ENCODE assay signal across 8 cellular contexts in the genomic region with DNA sequence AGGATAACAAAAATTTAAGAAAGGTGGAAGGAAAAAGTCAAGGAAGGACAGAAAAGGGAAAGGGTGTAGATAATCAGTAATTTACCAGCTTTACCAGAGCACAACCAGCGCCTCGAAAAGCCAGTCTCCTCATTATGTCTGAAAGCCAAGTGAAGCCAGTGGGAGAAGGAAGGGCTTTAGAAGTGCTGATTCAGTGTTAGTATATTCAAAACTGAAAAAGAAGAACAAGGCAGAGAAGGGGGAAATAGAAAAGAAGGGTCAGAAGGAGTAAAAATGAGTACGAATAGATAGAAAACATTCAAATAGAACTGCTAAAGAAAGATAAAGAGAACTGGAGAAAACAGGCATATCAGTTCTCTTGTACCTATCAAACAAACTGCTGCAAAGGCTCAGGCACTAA. TPM values are rescaled to one million over a fixed set of nuclear protein-coding genes. Genes with fewer than 3 reads are reported as not detected.
DNase-seq lines count a peak whose midpoint lies in the region; TF ChIP-seq lines count a peak whose summit lies in the region.
"Had no signal": no experiment of that assay in that cellular context is flagged by ENCODE, and none has a peak within 500 bp of the region (broad histone marks: within the 10 kb centered on the region; RNA-seq: fewer than 3 reads in every experiment).

No MANE protein-coding gene starts in this region.

- no peaks in the 10 kb centered on the region for H3K9me3 Mint-ChIP-seq in endothelial cell (ENCODE audit: unreplicated experiment)

- TF ChIP-seq CTCF in GM12865 (IDR thresholded peaks at IDR 0.05; ENCODE audit: insufficient read depth, low read depth, low read length, missing control alignments) (no peak), OCI-LY3 (IDR thresholded peaks at IDR 0.05; ENCODE audit: low read depth, low read length) (no peak), endothelial cell (IDR thresholded peaks at IDR 0.05; ENCODE audit: unreplicated experiment) (no peak), ascending aorta (IDR thresholded peaks at IDR 0.05) (no peak)

- no peaks in the 10 kb centered on the region for H3K9me3 ChIP-seq in OCI-LY3 (ENCODE audit: insufficient read depth, low read length)
- H3K9me3 ChIP-seq in ascending aorta, result no peaks in the 10 kb centered on the region

- intact Hi-C loops in ascending aorta (cut with DNase I), result loop anchor here (10.0 kb wide), 2 partner anchors 227 to 407 kb away; partner anchors contain the start of genes NISCH, TNNC1 and WDR82

- no peaks in the 10 kb centered on the region for H4K20me1 ChIP-seq in OCI-LY3 (ENCODE audit: insufficient read depth, low read length)

- peaks cover 20% of the 10 kb centered on the region for H3K4me1 Mint-ChIP-seq in endothelial cell (ENCODE audit: unreplicated experiment)

- peak overlapping the region; percentile 0 for H3K27ac Mint-ChIP-seq in endothelial cell (ENCODE audit: unreplicated experiment)

- H3K4me3 Mint-ChIP-seq in endothelial cell (ENCODE audit: unreplicated experiment), result no peak overlapping the region

- peak overlapping the region; percentile 2 for H3K4me3 ChIP-seq in GM12865 (ENCODE audit: low read depth, low read length)
- peak overlapping the region; percentile 15 for H3K4me3 ChIP-seq in OCI-LY3 (ENCODE audit: low read length)
- H3K4me3 ChIP-seq in skin epidermis, result no peak overlapping the region
- no peak overlapping the region for H3K4me3 ChIP-seq in ascending aorta

- H3K79me2 ChIP-seq in OCI-LY3 (ENCODE audit: low read length), result peaks cover 72% of the 10 kb centered on the region

- H3K9ac ChIP-seq in OCI-LY3 (ENCODE audit: low read length), result peak overlapping the region; percentile 35

- H3K4me1 ChIP-seq in OCI-LY3 (ENCODE audit: low read length) (peaks cover 34% of the 10 kb centered on the region), ascending aorta (peaks cover under 1 to 24% of the 10 kb centered on the region in 2 donors)

- H3K27me3 Mint-ChIP-seq in endothelial cell (ENCODE audit: unreplicated experiment), result peaks cover 3% of the 10 kb centered on the region

- H3K27me3 ChIP-seq in OCI-LY3 (ENCODE audit: low read depth, low read length), result no peaks in the 10 kb centered on the region
- no peaks in the 10 kb centered on the region for H3K27me3 ChIP-seq in ascending aorta

- no peak for DNase-seq in GM12865 (ENCODE audit: low read depth)
- no peak for DNase-seq in endothelial cell (ENCODE audit: low spot score)
- no peak for DNase-seq in ascending aorta (ENCODE audit: low spot score in 2 of 2)
- DNase-seq in COR-L47 (lab: John Stamatoyannopoulos, UW), result no peak
- no peak for DNase-seq in DMS53 treated with DMSO at 0.1 percent for 48 hours (lab: John Stamatoyannopoulos, UW; ENCODE audit: unreplicated experiment)
- DNase-seq: activated CD4-positive, alpha-beta T cell treated with anti-CD3 and anti-CD28 coated beads for 4 hours had no signal

- H3K4me2 ChIP-seq in OCI-LY3 (ENCODE audit: low read length), result peak overlapping the region; percentile 67

- H2AFZ ChIP-seq in OCI-LY3 (ENCODE audit: low read depth, low read length), result no peak overlapping the region

- H3K36me3 ChIP-seq in OCI-LY3 (replicated peaks; ENCODE audit: low read depth, low read length) (peaks cover 36% of the 10 kb centered on the region), ascending aorta (peaks cover 24 to 38% of the 10 kb centered on the region in 2 donors)

- peak overlapping the region; percentile 77 for H3K27ac ChIP-seq in OCI-LY3 (ENCODE audit: low read length)
- H3K27ac ChIP-seq in skin epidermis, result peak overlapping the region in 18 of 21 experiments; percentile 12 to 76 (median 58)
- peak overlapping the region in 1 of 2 donors; percentile 51 for H3K27ac ChIP-seq in ascending aorta

- H3K36me3 Mint-ChIP-seq in endothelial cell (ENCODE audit: low read depth, unreplicated experiment), result peaks cover 24% of the 10 kb centered on the region

RNA-seq across cellular contexts. Expression of gene PBRM1, which starts 4.1 kb away (rescaled TPM):
- total RNA-seq in endothelial cell (ENCODE audit: unreplicated experiment) (68.7 TPM), ascending aorta (36.7 TPM)

RNA-seq across cellular contexts. Expression of gene GNL3, which starts 4.2 kb away (rescaled TPM):
- total RNA-seq in endothelial cell (ENCODE audit: unreplicated experiment) (50.0 TPM), ascending aorta (50.4 TPM)

RNA-seq across cellular contexts. Expression of gene GLT8D1, which starts 24.0 kb away (rescaled TPM):
- total RNA-seq in endothelial cell (ENCODE audit: unreplicated experiment) (54.7 TPM), ascending aorta (38.3 TPM)

RNA-seq across cellular contexts. Expression of gene SPCS1, which starts 24.3 kb away (rescaled TPM):
- total RNA-seq in endothelial cell (ENCODE audit: unreplicated experiment) (83.9 TPM), ascending aorta (170 TPM)

Comparison
In these comparisons a context has a peak if more than half of its experiments do, and no peak if none do; other contexts are left out.
1. H3K4me3 ChIP-seq: peak in GM12865 (single experiment) and OCI-LY3 (single experiment); none in skin epidermis (0 of 7) and ascending aorta (0 of 2).